In genomic region chr3:112038863-112039262, GRCh38 we compare ENCODE assay signal across 1 cellular context.
TF ChIP-seq lines count a peak whose summit lies in the region.

No MANE protein-coding gene starts in this region.

TF ChIP-seq in IMR-90, 13 proteins besides CTCF, POLR2A, EP300 and RAD21 (continued from another document):
- no peak for TF ChIP-seq CEBPB (IDR thresholded peaks at IDR 0.05; ENCODE audit: low read depth, low read length)
- TF ChIP-seq BHLHE40 (IDR thresholded peaks at IDR 0.05; ENCODE audit: low read depth, low read length), result no peak
- no peak for TF ChIP-seq CHD1 (IDR thresholded peaks at IDR 0.05; ENCODE audit: low read depth, low read length)
- no peak for TF ChIP-seq FOS (IDR thresholded peaks at IDR 0.05; ENCODE audit: low read depth, low read length)
- TF ChIP-seq NFE2L2 (IDR thresholded peaks at IDR 0.05; ENCODE audit: low read depth, low read length), result no peak
- no peak for TF ChIP-seq RCOR1 (IDR thresholded peaks at IDR 0.05; ENCODE audit: insufficient replicate concordance, low read length)
- TF ChIP-seq MAZ (IDR thresholded peaks at IDR 0.05; ENCODE audit: borderline replicate concordance, low read depth, low read length), result no peak
- no peak for TF ChIP-seq USF2 (IDR thresholded peaks at IDR 0.05; ENCODE audit: low read depth, low read length)
